8 cellular contexts compared by ENCODE assay signal in genomic region chr9:20940447-20941176, GRCh38.
DNase-seq lines count a peak whose midpoint lies in the region; ATAC-seq, FAIRE-seq and TF ChIP-seq lines count a peak whose summit lies in the region.

No MANE protein-coding gene starts in this region.

- peak; percentile 50 for FAIRE-seq in GM12891 (lab: Jason Lieb, UNC)

- WGBS in right cardiac atrium: 69% methylated on average over 3 of the region's 3 CpGs

- no peak for TF ChIP-seq POLR2A in GM12891 (IDR thresholded peaks at IDR 0.05; ENCODE audit: low read depth, low read length)

- H3K36me3 Mint-ChIP-seq in effector memory CD8-positive, alpha-beta T cell (ENCODE audit: insufficient read depth): peaks cover 5% of the 10 kb centered on the region

- peak overlapping the region in 1 of 2 donors; percentile 37 for H3K27ac Mint-ChIP-seq in effector memory CD8-positive, alpha-beta T cell

- peak; percentile 29 for ATAC-seq in GM19455 (IDR thresholded peaks at IDR 0.05; ENCODE audit: unreplicated experiment)
- peak; percentile 38 for ATAC-seq in HG03097 (IDR thresholded peaks at IDR 0.05; ENCODE audit: low FRiP score, unreplicated experiment)
- peak; percentile 26 for ATAC-seq in effector memory CD8-positive, alpha-beta T cell (replicated peaks)
- ATAC-seq in stimulated activated naive CD8-positive, alpha-beta T cell treated with anti-CD3 and anti-CD28 coated beads, Interleukin-15, Interleukin-2, amounts not matched to agents 100 U/mL and 50 U/mL, for 24 hours: no peak
- no peak for ATAC-seq in right cardiac atrium

- H3K27me3 ChIP-seq in right cardiac atrium (ENCODE audit: control insufficient read depth, insufficient read depth): no peaks in the 10 kb centered on the region

- no peak overlapping the region for H3K4me3 ChIP-seq in right cardiac atrium (ENCODE audit: low read length)

- peaks cover 0 to 2% of the 10 kb centered on the region in 2 donors for H3K4me1 Mint-ChIP-seq in effector memory CD8-positive, alpha-beta T cell (ENCODE audit: low read depth in 2 of 2)

- H3K9me3 ChIP-seq in right cardiac atrium (ENCODE audit: control insufficient read depth, low read length): no peaks in the 10 kb centered on the region

- DNase-seq in GM12891 (ENCODE audit: insufficient read length, low spot score): no peak
- DNase-seq in effector memory CD8-positive, alpha-beta T cell: no peak
- no peak for DNase-seq in stimulated activated naive CD8-positive, alpha-beta T cell treated with anti-CD3 and anti-CD28 coated beads, Interleukin-15, Interleukin-2, amounts not matched to agents 100 U/mL and 50 U/mL, for 24 hours
- no peak for DNase-seq in mucosa of gallbladder (ENCODE audit: low spot score)
- DNase-seq in NCI-H1105 (lab: John Stamatoyannopoulos, UW): no peak
- DNase-seq in right cardiac atrium: no peak

- no peak overlapping the region for H3K4me3 Mint-ChIP-seq in effector memory CD8-positive, alpha-beta T cell

- no peak overlapping the region for H3K27ac ChIP-seq in right cardiac atrium (ENCODE audit: low read length)

- intact Hi-C loops in right cardiac atrium (cut with DNase I): loop anchor here in 3 of 4 donors (2.0 to 10.0 kb wide), 6 partner anchors 174 to 1016 kb away; partner anchors contain the start of gene MLLT3 (in 3 of the 3)

- no peaks in the 10 kb centered on the region for H3K9me3 Mint-ChIP-seq in effector memory CD8-positive, alpha-beta T cell

- no peaks in the 10 kb centered on the region for H3K4me1 ChIP-seq in right cardiac atrium (ENCODE audit: control insufficient read depth, insufficient read depth, low read length)

- H3K27me3 Mint-ChIP-seq in effector memory CD8-positive, alpha-beta T cell: no peaks in the 10 kb centered on the region

TF ChIP-seq in GM12891, 5 proteins besides CTCF, POLR2A, EP300 and RAD21:
- TF ChIP-seq POLR2AphosphoS5 (IDR thresholded peaks at IDR 0.05; ENCODE audit: low read depth, low read length) (no peak), SPI1 (IDR thresholded peaks at IDR 0.05; ENCODE audit: low read depth, low read length) (no peak)
TF ChIP-seq in GM12891: peak in this region for 0.

Comparison
In these comparisons a context has a peak if more than half of its experiments do, and no peak if none do; other contexts are left out.
1. ATAC-seq: peak in GM19455 (single experiment), HG03097 (single experiment) and effector memory CD8-positive, alpha-beta T cell (single experiment); none in stimulated activated naive CD8-positive, alpha-beta T cell treated with anti-CD3 and anti-CD28 coated beads, Interleukin-15, Interleukin-2, amounts not matched to agents 100 U/mL and 50 U/mL, for 24 hours (single experiment) and right cardiac atrium (0 of 2).